Comparison of ENCODE assay signal across 8 cellular contexts in genomic region chr10:97444212-97444611, GRCh38. TPM values are rescaled to one million over a fixed set of nuclear protein-coding genes. Genes with fewer than 3 reads are reported as not detected.
A peak's percentile ranks its signal among the peaks of the same experiment; 100 is the strongest.
DNase-seq lines count a peak whose midpoint lies in the region; ATAC-seq and TF ChIP-seq lines count a peak whose summit lies in the region.
"Had no signal": no experiment of that assay in that cellular context is flagged by ENCODE, and none has a peak within 500 bp of the region (broad histone marks: within the 10 kb centered on the region; RNA-seq: fewer than 3 reads in every experiment).

No MANE protein-coding gene starts in this region.

- H3K4me2 ChIP-seq in SU-DHL-6 (ENCODE audit: low read depth, low read length, poor library complexity, severe bottlenecking) = peak overlapping the region; percentile 81

- ATAC-seq in naive thymus-derived CD8-positive, alpha-beta T cell = no peak
- no peak for ATAC-seq in left lobe of liver

- H3K4me1 Mint-ChIP-seq in naive thymus-derived CD8-positive, alpha-beta T cell = peaks cover 19 to 57% (median 46%) of the 10 kb centered on the region in 4 donors

- H2AFZ ChIP-seq in SU-DHL-6 (ENCODE audit: low read depth, low read length, severe bottlenecking) = no peak overlapping the region

- H3K27me3 ChIP-seq in SU-DHL-6 (ENCODE audit: low read length) = no peaks in the 10 kb centered on the region

- peaks cover 47% of the 10 kb centered on the region for H3K79me2 ChIP-seq in SU-DHL-6 (ENCODE audit: insufficient read depth, low read length)

- POLR2A ChIA-PET in naive thymus-derived CD8-positive, alpha-beta T cell (lab: Charles Lee) = interaction anchor here (1.4 to 1.5 kb wide), 3 partner anchors 11 to 55 kb away, joined by 3 to 5 read pairs (median 4); no protein-coding TSS in a partner anchor

- DNase-seq in GM12864 (ENCODE audit: low read depth) (no peak), left lobe of liver (ENCODE audit: low spot score) (no peak), NCI-H524 treated with DMSO at 0.1 percent for 48 hours (lab: John Stamatoyannopoulos, UW) (no peak)
- no peak for DNase-seq in naive thymus-derived CD8-positive, alpha-beta T cell
- DNase-seq: activated effector memory CD4-positive, alpha-beta T cell treated with anti-CD3 and anti-CD28 coated beads, Interleukin-2, amount 50 U/mL, for 16 hours; GOT3; NCI-H510A treated with DMSO at 0.1 percent for 48 hours had no signal

- H3K27me3 Mint-ChIP-seq in naive thymus-derived CD8-positive, alpha-beta T cell = no peaks in the 10 kb centered on the region

- H3K27ac Mint-ChIP-seq in naive thymus-derived CD8-positive, alpha-beta T cell = peak overlapping the region in 5 of 10 donors; percentile 3 to 89 (median 80)

- no peaks in the 10 kb centered on the region for H3K9me3 ChIP-seq in SU-DHL-6 (ENCODE audit: insufficient read depth, low read length)

- no peaks in the 10 kb centered on the region for H3K9me2 ChIP-seq in SU-DHL-6 (replicated peaks; ENCODE audit: insufficient read depth, low read length)

- no peaks in the 10 kb centered on the region for H3K36me3 ChIP-seq in SU-DHL-6 (ENCODE audit: low read length)

- H3K9ac ChIP-seq in SU-DHL-6 (ENCODE audit: low read length) = peak overlapping the region; percentile 65; the same call in 1 of the 2 replicates

- H3K4me3 ChIP-seq in GM12864 (ENCODE audit: low read depth, low read length) = peak overlapping the region; percentile 89; the same call in 1 of the 2 replicates
- H3K4me3 ChIP-seq in SU-DHL-6 (ENCODE audit: insufficient read depth, low read length, poor library complexity, severe bottlenecking) = peak overlapping the region; percentile 71

- peak overlapping the region; percentile 15 to 100 (median 99) for H3K4me3 Mint-ChIP-seq in naive thymus-derived CD8-positive, alpha-beta T cell

- TF ChIP-seq CTCF in GM12864 (IDR thresholded peaks at IDR 0.05; ENCODE audit: low read depth, low read length, missing control alignments) (no peak), SU-DHL-6 (IDR thresholded peaks at IDR 0.05; ENCODE audit: insufficient read depth, low read length, poor library complexity, severe bottlenecking) (no peak)

- no peaks in the 10 kb centered on the region for H3K9me3 Mint-ChIP-seq in naive thymus-derived CD8-positive, alpha-beta T cell

- no peaks in the 10 kb centered on the region; the same call in 1 of the 2 replicates for H4K20me1 ChIP-seq in SU-DHL-6 (ENCODE audit: low read depth, low read length)

- H3F3A ChIP-seq in SU-DHL-6 (ENCODE audit: insufficient read depth) = no peaks in the 10 kb centered on the region

- H3K27ac ChIP-seq in SU-DHL-6 (ENCODE audit: low read depth, low read length) = no peak overlapping the region

- H3K36me3 Mint-ChIP-seq in naive thymus-derived CD8-positive, alpha-beta T cell = peaks cover 0 to 38% (median 2%) of the 10 kb centered on the region in 3 donors

RNA-seq across cellular contexts. Expression of gene EXOSC1, which starts 1.6 kb away (rescaled TPM):
- total RNA-seq in naive thymus-derived CD8-positive, alpha-beta T cell = 10 to 100 TPM; 46.9 to 50.6 TPM
- 10 to 100 TPM; 67.4 to 87.0 (median 77.1) TPM for polyA plus RNA-seq in naive thymus-derived CD8-positive, alpha-beta T cell
- 10.3 TPM for total RNA-seq in left lobe of liver

RNA-seq across cellular contexts. Expression of gene ZDHHC16, which starts 1.8 kb away (rescaled TPM):
- 10 to 100 TPM; 28.1 to 29.3 TPM for total RNA-seq in naive thymus-derived CD8-positive, alpha-beta T cell
- 10 to 100 TPM; 20.0 to 31.4 (median 25.3) TPM for polyA plus RNA-seq in naive thymus-derived CD8-positive, alpha-beta T cell
- 25.2 TPM for total RNA-seq in left lobe of liver

RNA-seq across cellular contexts. Expression of gene PGAM1, which starts 18.2 kb away (rescaled TPM):
- total RNA-seq in naive thymus-derived CD8-positive, alpha-beta T cell = 10 to 100 TPM; 69.6 to 72.4 TPM
- 100 to 1,000 TPM; 191 to 222 (median 193) TPM for polyA plus RNA-seq in naive thymus-derived CD8-positive, alpha-beta T cell
- total RNA-seq in left lobe of liver = 151 TPM

RNA-seq across cellular contexts. Expression of gene RRP12, which starts 43.1 kb away (rescaled TPM):
- total RNA-seq in naive thymus-derived CD8-positive, alpha-beta T cell = 10 to 100 TPM; 25.5 to 27.2 TPM
- polyA plus RNA-seq in naive thymus-derived CD8-positive, alpha-beta T cell = 10 to 100 TPM in 1 of 3 donors, 1 to 10 TPM in 2; 8.0 to 17.3 (median 8.3) TPM
- total RNA-seq in left lobe of liver = 7.0 TPM

RNA-seq across cellular contexts. Expression of gene MMS19, which starts 54.0 kb away (rescaled TPM):
- 100 to 1,000 TPM; 106 to 111 TPM for total RNA-seq in naive thymus-derived CD8-positive, alpha-beta T cell
- polyA plus RNA-seq in naive thymus-derived CD8-positive, alpha-beta T cell = 10 to 100 TPM; 31.2 to 37.3 (median 32.4) TPM
- total RNA-seq in left lobe of liver = 20.7 TPM
